In the genomic region with DNA sequence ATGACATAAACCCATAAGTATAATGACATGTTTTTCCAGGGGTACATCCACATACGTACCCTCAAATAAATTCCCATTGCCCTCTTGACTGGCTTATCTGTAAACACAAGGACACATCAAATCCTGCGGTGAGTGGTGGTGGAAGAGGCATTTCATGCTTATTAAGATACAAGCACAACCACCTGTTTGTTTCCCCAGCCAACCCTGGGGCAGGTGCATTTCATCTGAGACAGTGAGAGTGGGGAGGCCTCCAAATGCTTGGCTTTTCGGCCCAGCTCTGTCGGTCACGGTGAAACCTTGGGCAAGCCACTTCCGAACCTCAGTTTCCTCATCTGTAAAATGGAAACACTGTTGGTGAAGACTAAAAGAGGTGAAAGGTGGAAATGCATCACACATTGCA, we compare ENCODE assay signal across 5 cellular contexts. TPM values are rescaled to one million over a fixed set of nuclear protein-coding genes. Genes with fewer than 3 reads are reported as not detected.
"Had no signal": no experiment of that assay in that cellular context is flagged by ENCODE, and none has a peak within 500 bp of the region (broad histone marks: within the 10 kb centered on the region; RNA-seq: fewer than 3 reads in every experiment).

No MANE protein-coding gene starts in this region.

RNA-seq across cellular contexts. Expression of a gene that starts 8.5 kb away (rescaled TPM):
- total RNA-seq: IMR-90, M059J, Right ventricle myocardium superior, SK-MEL-5 had no signal
- polyA plus RNA-seq: IMR-90, SK-N-SH had no signal

RNA-seq across cellular contexts. Expression of a gene that starts 27.9 kb away (rescaled TPM):
- total RNA-seq: IMR-90, M059J, Right ventricle myocardium superior, SK-MEL-5 had no signal
- polyA plus RNA-seq: IMR-90, SK-N-SH had no signal

RNA-seq across cellular contexts. Expression of a gene that starts 46.2 kb away (rescaled TPM):
- total RNA-seq: IMR-90, Right ventricle myocardium superior, SK-MEL-5 had no signal
- polyA plus RNA-seq: IMR-90 had no signal
